Comparison of ENCODE assay signal across 8 cellular contexts in genomic region chr10:80465839-80466590, GRCh38. TPM values are rescaled to one million over a fixed set of nuclear protein-coding genes. Genes with fewer than 3 reads are reported as not detected.
A peak's percentile ranks its signal among the peaks of the same experiment; 100 is the strongest.
DNase-seq lines count a peak whose midpoint lies in the region; ATAC-seq and TF ChIP-seq lines count a peak whose summit lies in the region.

No MANE protein-coding gene starts in this region.

- H3K36me3 Mint-ChIP-seq in CD8-positive, alpha-beta T cell, result peaks cover 32% of the 10 kb centered on the region
- peaks cover 5 to 25% of the 10 kb centered on the region in 2 donors for H3K36me3 Mint-ChIP-seq in activated naive CD4-positive, alpha-beta T cell treated with anti-CD3 and anti-CD28 coated beads, Interleukin-2, amount 50 U/mL, for 72 hours
- H3K36me3 Mint-ChIP-seq in naive thymus-derived CD8-positive, alpha-beta T cell, result peaks cover 5 to 25% (median 6%) of the 10 kb centered on the region in 3 donors

- H3K4me1 ChIP-seq in CD8-positive, alpha-beta T cell (ENCODE audit: insufficient read depth, low read length), result peaks cover 92% of the 10 kb centered on the region

- CTCF ChIA-PET in CD8-positive, alpha-beta T cell (lab: Charles Lee), result interaction anchor here (0.6 to 21.9 kb wide), 9 partner anchors 8 to 83 kb away, joined by 3 to 404 read pairs (median 11); partner anchors contain the start of gene TSPAN14

- H3K27ac Mint-ChIP-seq in CD8-positive, alpha-beta T cell, result peak overlapping the region; percentile 98
- peak overlapping the region; percentile 98 to 99 for H3K27ac Mint-ChIP-seq in activated naive CD4-positive, alpha-beta T cell treated with anti-CD3 and anti-CD28 coated beads, Interleukin-2, amount 50 U/mL, for 72 hours
- H3K27ac Mint-ChIP-seq in naive thymus-derived CD8-positive, alpha-beta T cell, result peak overlapping the region; percentile 91 to 100 (median 97)

- no peaks in the 10 kb centered on the region for H3K9me3 ChIP-seq in CD8-positive, alpha-beta T cell (ENCODE audit: low read length)

- peak in 6 of 7 experiments; percentile 46 to 77 (median 68) for DNase-seq in CD8-positive, alpha-beta T cell
- DNase-seq in activated naive CD4-positive, alpha-beta T cell treated with anti-CD3 and anti-CD28 coated beads, Interleukin-2, amount 50 U/mL, for 72 hours (ENCODE audit: low spot score in 2 of 2), result no peak
- peak; percentile 31 to 84 (median 66) for DNase-seq in naive thymus-derived CD8-positive, alpha-beta T cell
- DNase-seq in sciatic nerve (ENCODE audit: low spot score) (no peak), ACHN (no peak), NCI-H146 treated with DMSO at 0.1 percent for 48 hours (lab: John Stamatoyannopoulos, UW; ENCODE audit: unreplicated experiment) (no peak)

- peak overlapping the region; percentile 49 for H3K27ac ChIP-seq in CD8-positive, alpha-beta T cell (ENCODE audit: low read depth, low read length)

- H3K36me3 ChIP-seq in CD8-positive, alpha-beta T cell (ENCODE audit: insufficient read depth, low read length), result no peaks in the 10 kb centered on the region

- H3K4me3 Mint-ChIP-seq in CD8-positive, alpha-beta T cell, result peak overlapping the region; percentile 77
- H3K4me3 Mint-ChIP-seq in naive thymus-derived CD8-positive, alpha-beta T cell, result peak overlapping the region in 9 of 10 donors; percentile 85 to 99 (median 88)

- peak; percentile 69 for ATAC-seq in CD8-positive, alpha-beta T cell
- ATAC-seq in HG03354 (IDR thresholded peaks at IDR 0.05; ENCODE audit: poor library complexity, severe bottlenecking, unreplicated experiment) (peak; percentile 42), esophagus mucosa (no peak), sciatic nerve (no peak)
- ATAC-seq in activated naive CD4-positive, alpha-beta T cell treated with anti-CD3 and anti-CD28 coated beads, Interleukin-2, amount 50 U/mL, for 72 hours, result peak; percentile 57 to 72
- ATAC-seq in naive thymus-derived CD8-positive, alpha-beta T cell, result peak; percentile 76 to 82

- in situ Hi-C loops in ACHN (cut with HindIII; ENCODE audit: low pct_ligation_motif_present, low pct_unique_long_range_greater_than_20kb, low sequenced_read_pairs), result no loop called here

- POLR2A ChIA-PET in CD8-positive, alpha-beta T cell (lab: Charles Lee), result interaction anchor here (0.9 to 12.0 kb wide), 10 partner anchors 8 to 56 kb away, joined by 3 to 122 read pairs (median 7); no protein-coding TSS in a partner anchor
- POLR2A ChIA-PET in naive thymus-derived CD8-positive, alpha-beta T cell (lab: Charles Lee), result interaction anchor here (0.7 to 37.5 kb wide), 8 partner anchors 11 to 1022 kb away, joined by 3 to 914 read pairs (median 22); partner anchors contain the start of gene TSPAN14

- no peaks in the 10 kb centered on the region for H3K9me3 Mint-ChIP-seq in CD8-positive, alpha-beta T cell
- no peaks in the 10 kb centered on the region for H3K9me3 Mint-ChIP-seq in activated naive CD4-positive, alpha-beta T cell treated with anti-CD3 and anti-CD28 coated beads, Interleukin-2, amount 50 U/mL, for 72 hours
- H3K9me3 Mint-ChIP-seq in naive thymus-derived CD8-positive, alpha-beta T cell, result no peaks in the 10 kb centered on the region

- H3K4me1 Mint-ChIP-seq in CD8-positive, alpha-beta T cell (ENCODE audit: low read depth), result peaks cover 96% of the 10 kb centered on the region
- peaks cover 53 to 98% (median 93%) of the 10 kb centered on the region in 4 donors for H3K4me1 Mint-ChIP-seq in naive thymus-derived CD8-positive, alpha-beta T cell

- H3K27me3 ChIP-seq in CD8-positive, alpha-beta T cell (ENCODE audit: insufficient read depth, low read length), result no peaks in the 10 kb centered on the region

- no peaks in the 10 kb centered on the region for H3K27me3 Mint-ChIP-seq in CD8-positive, alpha-beta T cell (ENCODE audit: low read depth)
- no peaks in the 10 kb centered on the region for H3K27me3 Mint-ChIP-seq in naive thymus-derived CD8-positive, alpha-beta T cell

- peak overlapping the region; percentile 46 for H3K4me3 ChIP-seq in CD8-positive, alpha-beta T cell (ENCODE audit: low read depth, low read length)

- intact Hi-C loops in CD8-positive, alpha-beta T cell (cut with DNase I, micrococcal nuclease), result loop anchor here in 1 of 2 experiments (1.0 to 5.0 kb wide), 2 partner anchors 11 to 279 kb away; no protein-coding TSS in a partner anchor
- intact Hi-C loops in sciatic nerve (cut with DNase I), result no loop called here

- TF ChIP-seq CTCF in CD8-positive, alpha-beta T cell (IDR thresholded peaks at IDR 0.05), result no peak

RNA-seq across cellular contexts. Expression of gene TSPAN14, which starts 11.9 kb away (rescaled TPM):
- 10 to 100 TPM; 63.9 to 66.1 TPM for total RNA-seq in CD8-positive, alpha-beta T cell
- total RNA-seq in activated naive CD4-positive, alpha-beta T cell treated with anti-CD3 and anti-CD28 coated beads, Interleukin-2, amount 50 U/mL, for 72 hours, result 10 to 100 TPM; 30.7 to 53.6 TPM
- 100 to 1,000 TPM; 163 to 165 TPM for total RNA-seq in naive thymus-derived CD8-positive, alpha-beta T cell
- 100 to 1,000 TPM; 152 to 293 (median 155) TPM for polyA plus RNA-seq in naive thymus-derived CD8-positive, alpha-beta T cell
- 94.6 TPM for total RNA-seq in esophagus mucosa
- total RNA-seq in sciatic nerve, result 103 TPM

RNA-seq across cellular contexts. Expression of gene PRXL2A, which starts 57.7 kb away (rescaled TPM):
- 1 to 10 TPM; 4.6 to 5.1 TPM for total RNA-seq in CD8-positive, alpha-beta T cell
- total RNA-seq in activated naive CD4-positive, alpha-beta T cell treated with anti-CD3 and anti-CD28 coated beads, Interleukin-2, amount 50 U/mL, for 72 hours, result 10 to 100 TPM; 15.1 to 18.5 TPM
- 10 to 100 TPM; 10.2 to 11.6 TPM for total RNA-seq in naive thymus-derived CD8-positive, alpha-beta T cell
- 10 to 100 TPM; 13.8 to 21.3 (median 16.1) TPM for polyA plus RNA-seq in naive thymus-derived CD8-positive, alpha-beta T cell
- total RNA-seq in esophagus mucosa (209 TPM), sciatic nerve (117 TPM)

Comparison
In these comparisons a context has a peak if more than half of its experiments do, and no peak if none do; other contexts are left out.
1. ATAC-seq: peak in CD8-positive, alpha-beta T cell (single experiment), HG03354 (single experiment), activated naive CD4-positive, alpha-beta T cell treated with anti-CD3 and anti-CD28 coated beads, Interleukin-2, amount 50 U/mL, for 72 hours (2 of 2) and naive thymus-derived CD8-positive, alpha-beta T cell (2 of 2); none in esophagus mucosa (single experiment) and sciatic nerve (single experiment).
2. DNase-seq: peak in CD8-positive, alpha-beta T cell (6 of 7) and naive thymus-derived CD8-positive, alpha-beta T cell (10 of 10); none in activated naive CD4-positive, alpha-beta T cell treated with anti-CD3 and anti-CD28 coated beads, Interleukin-2, amount 50 U/mL, for 72 hours (0 of 2), sciatic nerve (single experiment), ACHN (single experiment) and NCI-H146 treated with DMSO at 0.1 percent for 48 hours (single experiment).
3. Peak in every context shown above with its lines, with median percentiles within 50 percentile points of each other: H3K27ac Mint-ChIP-seq.